Comparison of ENCODE assay signal across 9 cellular contexts in genomic region chr6:112087916-112088315, GRCh38. TPM values are rescaled to one million over a fixed set of nuclear protein-coding genes. Genes with fewer than 3 reads are reported as not detected.
DNase-seq lines count a peak whose midpoint lies in the region; ATAC-seq and TF ChIP-seq lines count a peak whose summit lies in the region.
"Had no signal": no experiment of that assay in that cellular context is flagged by ENCODE, and none has a peak within 500 bp of the region (broad histone marks: within the 10 kb centered on the region; RNA-seq: fewer than 3 reads in every experiment).

No MANE protein-coding gene starts in this region.

- peaks cover 0 to 17% (median 2%) of the 10 kb centered on the region in 3 donors for H3K36me3 Mint-ChIP-seq in CD8-positive, alpha-beta memory T cell

- no peaks in the 10 kb centered on the region for H3K9me3 ChIP-seq in CD8-positive, alpha-beta memory T cell (ENCODE audit: low read length)
- no peaks in the 10 kb centered on the region for H3K9me3 ChIP-seq in NT2/D1 (ENCODE audit: insufficient read depth, low read length)
- no peaks in the 10 kb centered on the region for H3K9me3 ChIP-seq in esophagus (ENCODE audit: control insufficient read depth in 2 of 2, insufficient read depth in 1 of 2, low read depth in 1 of 2, low read length in 1 of 2)
- no peaks in the 10 kb centered on the region for H3K9me3 ChIP-seq in parathyroid adenoma (ENCODE audit: control insufficient read depth, low read length)

- H2AFZ ChIP-seq in parathyroid adenoma = peak overlapping the region; percentile 76

- POLR2A ChIA-PET in CD8-positive, alpha-beta memory T cell (lab: Charles Lee) = interaction anchor here (0.9 to 1.1 kb wide), 2 partner anchors 605 to 829 kb away, joined by 3 to 5 read pairs; partner anchors contain the start of gene REV3L

- no peak for DNase-seq in CD8-positive, alpha-beta memory T cell
- DNase-seq in NT2/D1 (ENCODE audit: low read depth, low spot score) = no peak
- DNase-seq in RPMI8226 = no peak
- DNase-seq in HPDE6-E6E7 (ENCODE audit: extremely low spot score) = no peak
- no peak for DNase-seq in hepatic stellate cell (ENCODE audit: low spot score)

- ATAC-seq in HG03135 (IDR thresholded peaks at IDR 0.05; ENCODE audit: unreplicated experiment) = no peak

- 20 to 23% methylated on average over 7 of the region's 7 CpGs for WGBS in esophagus, 2 donors

- peaks cover 14% of the 10 kb centered on the region for H3K27me3 ChIP-seq in CD8-positive, alpha-beta memory T cell (ENCODE audit: insufficient read depth, low read length, poor library complexity, severe bottlenecking)
- H3K27me3 ChIP-seq in NT2/D1 (ENCODE audit: insufficient read depth, insufficient read length) (no peaks in the 10 kb centered on the region), esophagus (ENCODE audit: control insufficient read depth in 1 of 2, insufficient read depth in 2 of 2, low read length in 2 of 2) (no peaks in the 10 kb centered on the region), parathyroid adenoma (ENCODE audit: control insufficient read depth, insufficient read depth, low read length) (no peaks in the 10 kb centered on the region)

- TF ChIP-seq CTCF in parathyroid adenoma (IDR thresholded peaks at IDR 0.05) = no peak

- peak overlapping the region; percentile 90 for H3K4me2 ChIP-seq in parathyroid adenoma (ENCODE audit: low read length)

- peaks cover 8 to 13% (median 9%) of the 10 kb centered on the region in 3 donors for H3K4me1 Mint-ChIP-seq in CD8-positive, alpha-beta memory T cell
- H3K4me1 Mint-ChIP-seq: central memory CD8-positive, alpha-beta T cell had no signal

- peaks cover 10% of the 10 kb centered on the region for H3K4me1 ChIP-seq in CD8-positive, alpha-beta memory T cell (ENCODE audit: insufficient read depth, low read length)
- H3K4me1 ChIP-seq in NT2/D1 (ENCODE audit: insufficient read depth, insufficient read length) = no peaks in the 10 kb centered on the region
- no peaks in the 10 kb centered on the region for H3K4me1 ChIP-seq in esophagus (ENCODE audit: control insufficient read depth in 2 of 2, insufficient read depth in 2 of 2, low read length in 1 of 2)
- no peaks in the 10 kb centered on the region for H3K4me1 ChIP-seq in parathyroid adenoma

- H3K4me3 ChIP-seq in CD8-positive, alpha-beta memory T cell (ENCODE audit: low read length) = peak overlapping the region; percentile 89
- H3K4me3 ChIP-seq in NT2/D1 (ENCODE audit: insufficient read length, low read depth) (peak overlapping the region; percentile 82), esophagus (ENCODE audit: low read depth in 1 of 2, low read length in 2 of 2) (peak overlapping the region; percentile 90 to 95), parathyroid adenoma (ENCODE audit: low read depth, low read length) (peak overlapping the region; percentile 84)

- H3K9me3 Mint-ChIP-seq in CD8-positive, alpha-beta memory T cell = peaks cover 0 to 2% (median 0%) of the 10 kb centered on the region in 5 donors
- H3K9me3 Mint-ChIP-seq: central memory CD8-positive, alpha-beta T cell had no signal

- peak overlapping the region; percentile 92 for H3K27ac ChIP-seq in CD8-positive, alpha-beta memory T cell (ENCODE audit: low read depth, low read length)
- H3K27ac ChIP-seq in esophagus (ENCODE audit: low read depth in 2 of 2, low read length in 1 of 2) (peak overlapping the region; percentile 84 to 86), parathyroid adenoma (peak overlapping the region; percentile 62)

- no peak overlapping the region for H3K4me3 Mint-ChIP-seq in CD8-positive, alpha-beta memory T cell
- H3K4me3 Mint-ChIP-seq: central memory CD8-positive, alpha-beta T cell had no signal

- H3K9ac ChIP-seq in NT2/D1 (ENCODE audit: insufficient read length, low read depth) (peak overlapping the region; percentile 8), parathyroid adenoma (no peak overlapping the region)

- peaks cover 4% of the 10 kb centered on the region for H3K36me3 ChIP-seq in CD8-positive, alpha-beta memory T cell (ENCODE audit: insufficient read depth, low read length)
- H3K36me3 ChIP-seq in NT2/D1 (ENCODE audit: insufficient read depth, insufficient read length, low read length) (peaks cover 12% of the 10 kb centered on the region), esophagus (ENCODE audit: control insufficient read depth in 2 of 2, insufficient read depth in 2 of 2, low read length in 1 of 2) (no peaks in the 10 kb centered on the region), parathyroid adenoma (ENCODE audit: control insufficient read depth, insufficient read depth, low read length) (no peaks in the 10 kb centered on the region)

- no peaks in the 10 kb centered on the region for H3K79me2 ChIP-seq in parathyroid adenoma

- peaks cover 4 to 37% of the 10 kb centered on the region in 2 donors for H3K27me3 Mint-ChIP-seq in CD8-positive, alpha-beta memory T cell

- H3K27ac Mint-ChIP-seq in CD8-positive, alpha-beta memory T cell = no peak overlapping the region

- CTCF ChIA-PET in CD8-positive, alpha-beta memory T cell (lab: Charles Lee) = interaction anchor here (1.1 to 2.2 kb wide), 3 partner anchors 8 to 829 kb away, joined by 3 to 14 read pairs (median 6); a partner anchor contains a TSS

RNA-seq across cellular contexts. Expression of gene FAM229B, which starts 0.5 kb away (rescaled TPM):
- total RNA-seq in CD8-positive, alpha-beta memory T cell = 1 to 10 TPM; 7.2 to 8.7 TPM
- 5.5 TPM for polyA plus RNA-seq in CD8-positive, alpha-beta memory T cell
- polyA plus RNA-seq in esophagus = 1 to 10 TPM; 5.4 to 6.2 TPM

RNA-seq across cellular contexts. Expression of gene TUBE1, which starts 0.6 kb away (rescaled TPM):
- 10 to 100 TPM; 25.6 to 31.0 TPM for total RNA-seq in CD8-positive, alpha-beta memory T cell
- polyA plus RNA-seq in CD8-positive, alpha-beta memory T cell = 11.8 TPM
- polyA plus RNA-seq in esophagus = 1 to 10 TPM; 6.7 to 8.3 TPM

RNA-seq across cellular contexts. Expression of gene CCN6, which starts 34.0 kb away (rescaled TPM):
- not detected for total RNA-seq in CD8-positive, alpha-beta memory T cell
- 0.15 TPM for polyA plus RNA-seq in CD8-positive, alpha-beta memory T cell
- under 1 TPM in 1 of 2 donors, not detected in 1; 0.02 TPM for polyA plus RNA-seq in esophagus
